10 cellular contexts compared by ENCODE assay signal in genomic region chr7:17184805-17185689, GRCh38.
DNase-seq lines count a peak whose midpoint lies in the region; ATAC-seq and TF ChIP-seq lines count a peak whose summit lies in the region.
"Had no signal": no experiment of that assay in that cellular context is flagged by ENCODE, and none has a peak within 500 bp of the region (broad histone marks: within the 10 kb centered on the region; RNA-seq: fewer than 3 reads in every experiment).

No MANE protein-coding gene starts in this region.

- no peaks in the 10 kb centered on the region for H3K9me3 Mint-ChIP-seq in glutamatergic neuron (ENCODE audit: unreplicated experiment)

- no peak for TF ChIP-seq CTCF in glutamatergic neuron (IDR thresholded peaks at IDR 0.05; ENCODE audit: partially characterized antibody, unreplicated experiment)

- ATAC-seq in GM18505 (IDR thresholded peaks at IDR 0.05; ENCODE audit: unreplicated experiment) (peak; percentile 39), GM21576 (IDR thresholded peaks at IDR 0.05; ENCODE audit: unreplicated experiment) (peak; percentile 20), HG03432 (IDR thresholded peaks at IDR 0.05; ENCODE audit: unreplicated experiment) (peak; percentile 41), left lobe of liver (peak; percentile 90)

- no peak overlapping the region for H3K27ac Mint-ChIP-seq in glutamatergic neuron (ENCODE audit: unreplicated experiment)

- no peaks in the 10 kb centered on the region for H3K36me3 Mint-ChIP-seq in glutamatergic neuron (ENCODE audit: unreplicated experiment)

- H3K4me1 Mint-ChIP-seq in glutamatergic neuron (ENCODE audit: low read depth, unreplicated experiment) = no peaks in the 10 kb centered on the region

- no peaks in the 10 kb centered on the region for H3K27me3 Mint-ChIP-seq in glutamatergic neuron (ENCODE audit: unreplicated experiment)

- TF ChIP-seq POLR2A in GM18505 (IDR thresholded peaks at IDR 0.05; ENCODE audit: borderline replicate concordance, extremely low read depth, insufficient read depth, insufficient read length) = no peak

- peak; percentile 49 for DNase-seq in left lobe of liver (ENCODE audit: low spot score)
- DNase-seq in glutamatergic neuron = no peak
- DNase-seq in cerebellum (ENCODE audit: low spot score) = no peak
- no peak for DNase-seq in MV-4-11 (lab: John Stamatoyannopoulos, UW)
- DNase-seq in NCI-H226 = no peak
- DNase-seq: mucosa of descending colon, SHP77 treated with DMSO at 0.1 percent for 48 hours had no signal

- no peak overlapping the region for H3K4me3 Mint-ChIP-seq in glutamatergic neuron (ENCODE audit: unreplicated experiment)

Comparison
In these comparisons a context has a peak if more than half of its experiments do, and no peak if none do; other contexts are left out.
1. ATAC-seq: peak in every context shown above with its lines; median percentile 90 in left lobe of liver; 41 in HG03432; 39 in GM18505; 20 in GM21576.